In the genomic region with DNA sequence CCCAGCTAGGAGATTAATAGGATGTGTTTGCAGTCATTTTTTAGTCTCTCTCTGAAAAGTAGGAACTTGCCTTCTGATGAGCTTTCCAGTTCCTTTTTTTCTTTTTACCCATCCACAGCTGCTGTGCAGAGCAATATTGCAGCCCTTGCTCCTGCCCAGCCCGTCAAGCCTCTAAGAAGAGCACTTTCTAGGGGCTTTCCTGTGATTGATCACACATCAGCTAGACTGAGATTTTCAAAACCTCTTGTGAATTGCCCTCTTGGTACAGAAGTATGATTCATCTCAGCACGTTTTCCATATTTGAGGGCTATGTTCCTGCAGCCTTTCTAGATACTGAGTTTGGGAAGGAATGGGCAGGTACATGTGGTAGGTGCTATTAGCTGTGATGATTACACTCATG, we compare ENCODE assay signal across 12 cellular contexts.
DNase-seq lines count a peak whose midpoint lies in the region; ATAC-seq and TF ChIP-seq lines count a peak whose summit lies in the region.
"Had no signal": no experiment of that assay in that cellular context is flagged by ENCODE, and none has a peak within 500 bp of the region (broad histone marks: within the 10 kb centered on the region; RNA-seq: fewer than 3 reads in every experiment).

No MANE protein-coding gene starts in this region.

- no peaks in the 10 kb centered on the region for H3K27me3 Mint-ChIP-seq in chondrocyte (ENCODE audit: low read depth)
- H3K27me3 Mint-ChIP-seq in CD8-positive, alpha-beta memory T cell, result no peaks in the 10 kb centered on the region

- no peaks in the 10 kb centered on the region for H3K27me3 ChIP-seq in CD8-positive, alpha-beta memory T cell (ENCODE audit: insufficient read depth, low read length, poor library complexity, severe bottlenecking)
- no peaks in the 10 kb centered on the region for H3K27me3 ChIP-seq in GM23248 (replicated peaks; ENCODE audit: insufficient read depth)
- H3K27me3 ChIP-seq: tibial nerve had no signal

- H3K4me1 Mint-ChIP-seq in chondrocyte (ENCODE audit: low read depth), result peaks cover 51% of the 10 kb centered on the region
- H3K4me1 Mint-ChIP-seq in CD8-positive, alpha-beta memory T cell, result peaks cover 22 to 35% (median 30%) of the 10 kb centered on the region in 3 donors

- H3K4me2 ChIP-seq in GM23248 (ENCODE audit: unreplicated experiment), result no peak overlapping the region

- H3K9me3 ChIP-seq in CD8-positive, alpha-beta memory T cell (ENCODE audit: low read length), result no peaks in the 10 kb centered on the region
- no peaks in the 10 kb centered on the region for H3K9me3 ChIP-seq in GM23248 (ENCODE audit: low read depth)
- H3K9me3 ChIP-seq: mucosa of descending colon, tibial nerve had no signal

- H3K4me3 ChIP-seq in CD8-positive, alpha-beta memory T cell (ENCODE audit: low read length), result no peak overlapping the region
- H3K4me3 ChIP-seq in GM23248, result no peak overlapping the region
- H3K4me3 ChIP-seq: mucosa of descending colon, tibial nerve had no signal

- peak overlapping the region; percentile 94 for H3K27ac Mint-ChIP-seq in chondrocyte (ENCODE audit: unreplicated experiment)
- no peak overlapping the region for H3K27ac Mint-ChIP-seq in CD8-positive, alpha-beta memory T cell

- peaks cover 43% of the 10 kb centered on the region for H3F3A ChIP-seq in GM23248 (ENCODE audit: insufficient read depth)

- no peaks in the 10 kb centered on the region for H3K4me1 ChIP-seq in CD8-positive, alpha-beta memory T cell (ENCODE audit: insufficient read depth, low read length)
- H3K4me1 ChIP-seq in GM23248 (ENCODE audit: insufficient read depth), result peaks cover 42% of the 10 kb centered on the region

- H3K36me3 Mint-ChIP-seq in chondrocyte (ENCODE audit: low read depth), result no peaks in the 10 kb centered on the region
- peaks cover 0 to 7% (median 2%) of the 10 kb centered on the region in 3 donors for H3K36me3 Mint-ChIP-seq in CD8-positive, alpha-beta memory T cell

- H3K9ac ChIP-seq in GM23248, result no peak overlapping the region

- H3K27ac ChIP-seq in CD8-positive, alpha-beta memory T cell (ENCODE audit: low read depth, low read length), result no peak overlapping the region
- H3K27ac ChIP-seq in GM23248, result no peak overlapping the region
- H3K27ac ChIP-seq: tibial nerve had no signal

- no peaks in the 10 kb centered on the region for H3K9me3 Mint-ChIP-seq in chondrocyte (ENCODE audit: low read depth)
- H3K9me3 Mint-ChIP-seq in CD8-positive, alpha-beta memory T cell, result no peaks in the 10 kb centered on the region

- H2AFZ ChIP-seq in GM23248, result no peak overlapping the region

- in situ Hi-C loops in GM23248 (cut with MboI), result no loop called here

- POLR2A ChIA-PET in CD8-positive, alpha-beta memory T cell (lab: Charles Lee), result no interaction called here

- no peaks in the 10 kb centered on the region for H3K36me3 ChIP-seq in CD8-positive, alpha-beta memory T cell (ENCODE audit: insufficient read depth, low read length)
- H3K36me3 ChIP-seq in GM23248 (ENCODE audit: low read depth), result no peaks in the 10 kb centered on the region
- H3K36me3 ChIP-seq: tibial nerve had no signal

- 92 to 94% methylated on average over 2 of the region's 2 CpGs for WGBS in GM23248 (ENCODE audit: low coverage in 1 of 2, low lambda C conversion rate in 2 of 2, missing lambda C conversion rate in 2 of 2), 2 experiments

- H4K20me1 ChIP-seq in GM23248 (ENCODE audit: insufficient read depth), result no peaks in the 10 kb centered on the region

- no peak for TF ChIP-seq CTCF in chondrocyte (IDR thresholded peaks at IDR 0.05)

- no peak overlapping the region for H3K4me3 Mint-ChIP-seq in chondrocyte (ENCODE audit: unreplicated experiment)
- no peak overlapping the region for H3K4me3 Mint-ChIP-seq in CD8-positive, alpha-beta memory T cell

- DNase-seq in chondrocyte (ENCODE audit: low spot score) (no peak), NCI-H1930 (lab: John Stamatoyannopoulos, UW) (no peak), retina (no peak), GM23248 (no peak)
- DNase-seq in CD8-positive, alpha-beta memory T cell, result no peak
- DNase-seq: activated CD4-positive, alpha-beta T cell treated with anti-CD3 and anti-CD28 coated beads for 1 hour; mucosa of descending colon; NCI-H510A treated with DMSO at 0.1 percent for 48 hours had no signal

- CTCF ChIA-PET in CD8-positive, alpha-beta memory T cell (lab: Charles Lee), result interaction anchor here (0.9 kb wide), 1 partner anchor 212 kb away, joined by 3 read pairs; no protein-coding TSS in a partner anchor

- ATAC-seq in GM18870 (IDR thresholded peaks at IDR 0.05; ENCODE audit: unreplicated experiment) (peak; percentile 96), GM21825 (IDR thresholded peaks at IDR 0.05; ENCODE audit: unreplicated experiment) (peak; percentile 94), HG03457 (IDR thresholded peaks at IDR 0.05; ENCODE audit: unreplicated experiment) (peak; percentile 94)
- ATAC-seq: mucosa of descending colon had no signal

- H3K9me2 ChIP-seq in GM23248 (ENCODE audit: insufficient read depth), result no peaks in the 10 kb centered on the region

- H3K79me2 ChIP-seq in GM23248 (ENCODE audit: insufficient read depth), result peaks cover 69% of the 10 kb centered on the region
